ENCODE assay signal across 22 cellular contexts in the genomic region with DNA sequence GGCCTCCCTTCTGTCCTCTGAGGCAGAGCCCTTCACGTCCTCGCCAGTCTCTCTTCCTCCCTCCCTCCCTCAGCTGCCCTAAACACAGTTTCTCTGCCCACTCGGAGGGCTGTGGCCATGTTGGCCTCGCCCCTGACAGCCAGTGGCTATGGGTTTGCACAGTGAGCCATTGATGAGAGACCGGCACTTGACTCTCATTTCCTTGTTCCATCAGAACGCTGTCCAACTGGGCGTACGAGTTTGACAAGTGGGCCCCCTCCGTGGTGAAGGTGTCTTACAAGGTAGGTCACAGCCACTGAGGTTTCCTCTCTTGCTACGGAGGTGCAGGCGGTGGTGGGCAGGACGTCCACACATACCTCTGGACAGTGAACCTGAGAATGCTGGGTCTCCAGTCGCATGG. TPM values are rescaled to one million over a fixed set of nuclear protein-coding genes. Genes with fewer than 3 reads are reported as not detected.
DNase-seq lines count a peak whose midpoint lies in the region; FAIRE-seq and TF ChIP-seq lines count a peak whose summit lies in the region.
"Had no signal": no experiment of that assay in that cellular context is flagged by ENCODE, and none has a peak within 500 bp of the region (broad histone marks: within the 10 kb centered on the region; RNA-seq: fewer than 3 reads in every experiment).

No MANE protein-coding gene starts in this region.

- H3K4me1 ChIP-seq in H1 (replicated peaks in 1 of 4; ENCODE audit: control insufficient read depth in 3 of 4, insufficient read depth in 4 of 4, low read length in 3 of 4) (no peaks in the 10 kb centered on the region), suprapubic skin (no peaks in the 10 kb centered on the region), SJCRH30 (no peaks in the 10 kb centered on the region), esophagus muscularis mucosa (no peaks in the 10 kb centered on the region)

- H3K4me2 ChIP-seq in H1 (ENCODE audit: insufficient read depth in 1 of 2, low read depth in 2 of 2, low read length in 2 of 2), result no peak overlapping the region

- DNase-seq in HT-29 (ENCODE audit: low spot score) (peak; percentile 39), H1 (ENCODE audit: low read depth in 1 of 2, low spot score in 2 of 2) (no peak), mesothelial cell of epicardium (ENCODE audit: low spot score in 2 of 2, unreplicated experiment in 2 of 2) (no peak), suprapubic skin (ENCODE audit: low spot score in 2 of 2) (no peak), NOMO-1 treated with dmso at 0.1 percent for 144 hours (lab: John Stamatoyannopoulos, UW; ENCODE audit: unreplicated experiment) (no peak), SJCRH30 (no peak), SKM-1 treated with dmso at 0.1 percent for 144 hours (lab: John Stamatoyannopoulos, UW; ENCODE audit: unreplicated experiment) (no peak), esophagus muscularis mucosa (ENCODE audit: extremely low spot score) (no peak)
- DNase-seq: activated CD4-positive, alpha-beta T cell treated with anti-CD3 and anti-CD28 coated beads, Interleukin-2, amount 50 U/mL, for 48 hours; activated naive CD4-positive, alpha-beta T cell; activated T-cell treated with anti-CD3 and anti-CD28 coated beads for 4 hours; CD4-positive, CD25-positive, alpha-beta regulatory T cell; DMS53; KBM-7; left cardiac atrium; NCI-H1694 treated with DMSO at 0.1 percent for 48 hours; NCI-H748 treated with DMSO at 0.1 percent for 48 hours; retina; SHP77; T-helper 2 cell had no signal

- no peak overlapping the region for H3K4ac ChIP-seq in H1 (replicated peaks; ENCODE audit: insufficient read length, low read depth, low read length)

- no peaks in the 10 kb centered on the region; a peak in 1 of 4 replicates for H3K79me2 ChIP-seq in H1 (ENCODE audit: control insufficient read depth in 1 of 2, insufficient read depth in 2 of 2, low read length in 2 of 2)

- H2AFZ ChIP-seq in H1 (ENCODE audit: low read length), result no peak overlapping the region

- peaks cover 44% of the 10 kb centered on the region for H3K36me3 Mint-ChIP-seq in mesothelial cell of epicardium

- peak overlapping the region; percentile 54 for H3K27ac Mint-ChIP-seq in mesothelial cell of epicardium

- no peak overlapping the region for H2BK20ac ChIP-seq in H1 (ENCODE audit: low read length)

- TF ChIP-seq POLR2A in H1 (IDR thresholded peaks at IDR 0.05; ENCODE audit: control extremely low read depth in 1 of 2, low read depth in 2 of 2, low read length in 2 of 2) (no peak), suprapubic skin (IDR thresholded peaks at IDR 0.05) (no peak), esophagus muscularis mucosa (IDR thresholded peaks at IDR 0.05; ENCODE audit: low read depth) (no peak)

- no peak for FAIRE-seq in H1 (lab: Jason Lieb, UNC)
- FAIRE-seq: GM12891, H54 had no signal

- TF ChIP-seq RAD21 in H1 (IDR thresholded peaks at IDR 0.05 in 1 of 2, conservative IDR thresholded peaks at IDR 0.05 in 1 of 2; ENCODE audit: low read depth in 2 of 2, low read length in 2 of 2), result no peak

- H2BK15ac ChIP-seq in H1 (ENCODE audit: low read length), result no peak overlapping the region

- H3K4me3 Mint-ChIP-seq in mesothelial cell of epicardium, result no peak overlapping the region
- H3K4me3 Mint-ChIP-seq: CD4-positive, CD25-positive, alpha-beta regulatory T cell had no signal

- no peak overlapping the region for H2BK12ac ChIP-seq in H1 (ENCODE audit: low read depth, low read length)

- H4K91ac ChIP-seq in H1 (replicated peaks; ENCODE audit: insufficient read length, low read length), result no peak overlapping the region

- H3K27me3 ChIP-seq in H1 (replicated peaks in 1 of 4; ENCODE audit: control insufficient read depth in 3 of 4, extremely low read depth in 1 of 4, insufficient read depth in 3 of 4, low read length in 3 of 4), result no peaks in the 10 kb centered on the region
- H3K27me3 ChIP-seq in suprapubic skin, result no peaks in the 10 kb centered on the region
- H3K27me3 ChIP-seq in SJCRH30, result no peaks in the 10 kb centered on the region
- H3K27me3 ChIP-seq in esophagus muscularis mucosa, result no peaks in the 10 kb centered on the region

- intact Hi-C loops in esophagus muscularis mucosa (cut with DNase I), result loop anchor here (10.0 kb wide), 1 partner anchor 74 kb away; no protein-coding TSS in a partner anchor

- no peak overlapping the region for H3K18ac ChIP-seq in H1 (ENCODE audit: extremely low read depth, low read length)

- no peak overlapping the region for H3K14ac ChIP-seq in H1 (ENCODE audit: insufficient read length)

- no peaks in the 10 kb centered on the region for H3K23me2 ChIP-seq in H1 (ENCODE audit: low read depth, low read length)

- H3K23ac ChIP-seq in H1 (ENCODE audit: insufficient read length), result no peak overlapping the region

- peaks cover 7 to 17% of the 10 kb centered on the region in 2 experiments for H4K20me1 ChIP-seq in H1 (replicated peaks in 1 of 2; ENCODE audit: control insufficient read depth in 1 of 2, insufficient read depth in 2 of 2, low read length in 2 of 2)

- H4K8ac ChIP-seq in H1 (ENCODE audit: extremely low read depth, insufficient read depth, low read length), result peak overlapping the region; percentile 41; the same call in 1 of the 2 replicates

- 95% methylated on average over 13 of the region's 13 CpGs; no CpG with 5 or more reads in 1 of the 2 experiments for WGBS in H1 (ENCODE audit: extremely low coverage in 1 of 2, insufficient coverage in 1 of 2, insufficient read length in 1 of 2, insufficient replicate concordance in 2 of 2, low coverage in 1 of 2, low lambda C conversion rate in 2 of 2, missing lambda C conversion rate in 1 of 2), 2 experiments
- WGBS in suprapubic skin, result 88% methylated on average over 13 of the region's 13 CpGs
- WGBS in esophagus muscularis mucosa, result 90% methylated on average over 6 of the region's 13 CpGs

- H2AK5ac ChIP-seq in H1 (ENCODE audit: low read depth, low read length), result no peak overlapping the region

- H3K36me3 ChIP-seq in H1 (ENCODE audit: control insufficient read depth in 2 of 4, insufficient read depth in 4 of 4, low read length in 3 of 4), result peaks cover 54 to 85% (median 80%) of the 10 kb centered on the region in 4 experiments
- peaks cover 100% of the 10 kb centered on the region for H3K36me3 ChIP-seq in suprapubic skin
- H3K36me3 ChIP-seq in SJCRH30, result peaks cover 55% of the 10 kb centered on the region
- peaks cover 59 to 100% (median 100%) of the 10 kb centered on the region in 4 donors for H3K36me3 ChIP-seq in esophagus muscularis mucosa

- H3K9me3 ChIP-seq in H1 (ENCODE audit: insufficient read depth in 2 of 2, low read depth in 1 of 2, low read length in 1 of 2) (no peaks in the 10 kb centered on the region), suprapubic skin (no peaks in the 10 kb centered on the region), SJCRH30 (replicated peaks) (no peaks in the 10 kb centered on the region), esophagus muscularis mucosa (no peaks in the 10 kb centered on the region)

- no peaks in the 10 kb centered on the region for H3K9me3 Mint-ChIP-seq in mesothelial cell of epicardium
- H3K9me3 Mint-ChIP-seq: CD4-positive, CD25-positive, alpha-beta regulatory T cell had no signal

- POLR2A ChIA-PET in H1 (lab: Charles Lee; ENCODE audit: partially characterized antibody), result no interaction called here

- peaks cover 13% of the 10 kb centered on the region for H3K4me1 Mint-ChIP-seq in mesothelial cell of epicardium

- CTCF ChIA-PET in H1 (lab: Charles Lee; ENCODE audit: partially characterized antibody), result interaction anchor here (0.5 to 2.7 kb wide), 5 partner anchors 10 to 119 kb away, joined by 3 to 12 read pairs (median 3); no protein-coding TSS in a partner anchor

- TF ChIP-seq EP300 in H1 (IDR thresholded peaks at IDR 0.05; ENCODE audit: borderline replicate concordance in 1 of 2, low read depth in 2 of 2, low read length in 2 of 2) (no peak), suprapubic skin (IDR thresholded peaks at IDR 0.05) (no peak), esophagus muscularis mucosa (IDR thresholded peaks at IDR 0.05) (no peak)

- H3K9ac ChIP-seq in H1 (replicated peaks in 1 of 4; ENCODE audit: extremely low read depth in 1 of 4, low read depth in 3 of 4, low read length in 3 of 4), result no peak overlapping the region

- no peak overlapping the region for H3K4me3 ChIP-seq in H1 (ENCODE audit: extremely low read depth in 1 of 4, insufficient read depth in 2 of 4, low read depth in 3 of 4, low read length in 4 of 4)
- no peak overlapping the region for H3K4me3 ChIP-seq in suprapubic skin
- no peak overlapping the region for H3K4me3 ChIP-seq in SJCRH30
- H3K4me3 ChIP-seq in esophagus muscularis mucosa, result no peak overlapping the region

- no peak overlapping the region for H2BK5ac ChIP-seq in H1 (ENCODE audit: low read depth, low read length)

- H3K56ac ChIP-seq in H1 (replicated peaks; ENCODE audit: insufficient read length, low read depth, low read length), result no peak overlapping the region

- no peak for TF ChIP-seq CTCF in H1 (IDR thresholded peaks at IDR 0.05; ENCODE audit: control extremely low read depth in 1 of 3, insufficient read depth in 1 of 3, low read depth in 1 of 3, low read length in 3 of 3)
- TF ChIP-seq CTCF in mesothelial cell of epicardium (IDR thresholded peaks at IDR 0.05; ENCODE audit: unreplicated experiment), result no peak
- TF ChIP-seq CTCF in suprapubic skin (IDR thresholded peaks at IDR 0.05), result no peak
- TF ChIP-seq CTCF in esophagus muscularis mucosa (IDR thresholded peaks at IDR 0.05), result no peak

- H3K27ac ChIP-seq in H1 (ENCODE audit: low read depth, low read length) (no peak overlapping the region), suprapubic skin (peak overlapping the region; percentile 70), SJCRH30 (no peak overlapping the region), esophagus muscularis mucosa (replicated peaks in 1 of 4) (no peak overlapping the region)

- H3K27me3 Mint-ChIP-seq in mesothelial cell of epicardium (ENCODE audit: low read depth), result no peaks in the 10 kb centered on the region
- H3K27me3 Mint-ChIP-seq: CD4-positive, CD25-positive, alpha-beta regulatory T cell had no signal

- H3K79me1 ChIP-seq in H1 (ENCODE audit: low read depth, low read length), result peaks cover 3% of the 10 kb centered on the region

- no peak overlapping the region for H2BK120ac ChIP-seq in H1 (replicated peaks; ENCODE audit: low read depth, low read length)

- no peak overlapping the region for H4K5ac ChIP-seq in H1 (ENCODE audit: insufficient read length, low read depth, low read length)

RNA-seq across cellular contexts. Expression of a gene that starts 57.9 kb away (rescaled TPM):
- total RNA-seq in HT-29 (2014; rRNA removed; shearing (Covaris generic)), result 108 and 154 TPM in 2 replicates
- total RNA-seq in H1 (2021; fragmentation: NEBNext Ultra II Directional; extraction: Animal tissue kit (Norgen Biotek cat#: 25700)), result 263 TPM in 2 replicates
- 86.4 and 137 TPM in 2 replicates for polyA plus RNA-seq in H1 (2011; rRNA removed)
- polyA plus RNA-seq in H1 (2011; cell fraction: cytosol; rRNA removed), result 106 TPM
- polyA plus RNA-seq in H1 (2011; cell fraction: nucleus; rRNA removed), result 215 TPM
- 238 to 277 TPM (median 270 TPM) in 4 replicates for polyA plus RNA-seq in H1 (2012, experiment 1 of 2)
- 118 TPM for polyA plus RNA-seq in H1 (2012, experiment 2 of 2)
- 156 TPM for polyA plus RNA-seq in H1 (2013, experiment 1 of 2)
- polyA plus RNA-seq in H1 (2013, experiment 2 of 2), result 146 TPM
- polyA minus RNA-seq in H1 (2011; rRNA and poly(A)+ RNA removed), result 219 and 239 TPM in 2 replicates
- polyA minus RNA-seq in H1 (2011; cell fraction: cytosol; rRNA and poly(A)+ RNA removed), result 184 TPM
- 185 TPM for polyA minus RNA-seq in H1 (2011; cell fraction: nucleus; rRNA and poly(A)+ RNA removed)
- 251 to 274 TPM (median 259 TPM) in 3 replicates for total RNA-seq in mesothelial cell of epicardium
- total RNA-seq in suprapubic skin, result 100 to 1,000 TPM in 2 of 4 donors, 10 to 100 TPM in 2; 85.2 to 142 (median 101) TPM
- total RNA-seq in SJCRH30 (2014; rRNA removed; shearing (Covaris generic)), result 120 and 121 TPM in 2 replicates
- 10 to 100 TPM; 48.0 to 78.2 (median 53.9) TPM for total RNA-seq in esophagus muscularis mucosa
